8 cellular contexts compared by ENCODE assay signal in genomic region chr6:34674930-34675329, GRCh38. TPM values are rescaled to one million over a fixed set of nuclear protein-coding genes. Genes with fewer than 3 reads are reported as not detected.
DNase-seq lines count a peak whose midpoint lies in the region; ATAC-seq and TF ChIP-seq lines count a peak whose summit lies in the region.
"Not testable (repeated sequence)": the region's sequence is repeated elsewhere in the genome, so short reads cannot be mapped to it uniquely, and the experiment has no call there.

No MANE protein-coding gene starts in this region.

- H3K4me3 Mint-ChIP-seq in activated CD4-positive, alpha-beta T cell treated with anti-CD3 and anti-CD28 coated beads for 36 hours; activated naive CD4-positive, alpha-beta T cell treated with anti-CD3 and anti-CD28 coated beads, Interleukin-2, amount 50 U/mL, for 24 hours: not testable (repeated sequence)
- peak overlapping the region in 8 of 10 donors; percentile 19 to 88 (median 79) for H3K4me3 Mint-ChIP-seq in naive thymus-derived CD4-positive, alpha-beta T cell

- RAD21 ChIA-PET in HCT116 (lab: Charles Lee; ENCODE audit: low non-redundant PET in 1 of 2, low total read pairs in 2 of 2, uncharacterized antibody in 2 of 2, unreplicated experiment in 2 of 2), result interaction anchor here in 1 of 2 experiments (0.6 kb wide), 1 partner anchor 511 kb away, joined by 5 read pairs; no protein-coding TSS in a partner anchor

- not testable (repeated sequence) for ATAC-seq in HCT116; activated CD4-positive, alpha-beta T cell treated with anti-CD3 and anti-CD28 coated beads for 36 hours; naive thymus-derived CD4-positive, alpha-beta T cell

- peaks cover 60% of the 10 kb centered on the region for H3K4me1 Mint-ChIP-seq in activated CD4-positive, alpha-beta T cell treated with anti-CD3 and anti-CD28 coated beads for 36 hours
- H3K4me1 Mint-ChIP-seq in activated naive CD4-positive, alpha-beta T cell treated with anti-CD3 and anti-CD28 coated beads, Interleukin-2, amount 50 U/mL, for 24 hours, result peaks cover 76% of the 10 kb centered on the region
- H3K4me1 Mint-ChIP-seq in naive thymus-derived CD4-positive, alpha-beta T cell, result peaks cover 57 to 76% (median 72%) of the 10 kb centered on the region in 7 donors

- not testable (repeated sequence) for TF ChIP-seq RAD21 in HCT116 (IDR thresholded peaks at IDR 0.05; ENCODE audit: low read depth)

- peaks cover 10 to 87% (median 42%) of the 10 kb centered on the region in 11 experiments; a peak in 18 of 22 replicates for H4K20me1 ChIP-seq in BLaER1 treated with 17β-estradiol and CSF1 and Interleukin-3, amounts not matched to agents 10 nM and 100 nM
- H4K20me1 ChIP-seq in HCT116 (ENCODE audit: insufficient read depth); OCI-LY7 (ENCODE audit: insufficient read depth, low read length): not testable (repeated sequence)

- not testable (repeated sequence) for H3K9me3 ChIP-seq in BLaER1 treated with 17β-estradiol and CSF1 and Interleukin-3, amounts not matched to agents 10 nM and 100 nM (replicated peaks in 1 of 11); HCT116 (ENCODE audit: control insufficient read depth in 1 of 2, insufficient read depth in 1 of 2, low read depth in 1 of 2, low read length in 2 of 2); OCI-LY7 (ENCODE audit: low read length); effector memory CD4-positive, alpha-beta T cell (ENCODE audit: control insufficient read depth, low read length); naive thymus-derived CD4-positive, alpha-beta T cell (ENCODE audit: control insufficient read depth in 2 of 3, low read length in 3 of 3)

- H3K4me2 ChIP-seq in BLaER1 treated with 17β-estradiol and CSF1 and Interleukin-3, amounts not matched to agents 10 nM and 100 nM, result peak overlapping the region in 9 of 11 experiments; percentile 2 to 93 (median 51); a peak in 10 of 22 replicates
- H3K4me2 ChIP-seq in HCT116 (ENCODE audit: low read length) (0 out of 2 replicates have a peak overlapping the region, but pooled peaks have one; percentile 47), OCI-LY7 (ENCODE audit: low read length) (peak overlapping the region; percentile 75)

- H3K9me2 ChIP-seq in HCT116 (ENCODE audit: insufficient read depth); OCI-LY7 (ENCODE audit: insufficient read depth, low read length): not testable (repeated sequence)

- BruUV-seq in HCT116 (replicated peaks; lab: Mats Ljungman, UMichigan); OCI-LY7 (replicated peaks; lab: Mats Ljungman, UMichigan): not testable (repeated sequence)

- POLR2A ChIA-PET in HCT116 (lab: Charles Lee), result not testable (repeated sequence)
- POLR2A ChIA-PET in OCI-LY7 (lab: Charles Lee), result interaction anchor here (0.6 to 8.0 kb wide), 9 partner anchors 10 to 209 kb away, joined by 3 to 139 read pairs (median 7); partner anchors contain the start of genes ILRUN and PACSIN1
- POLR2A ChIA-PET in activated CD4-positive, alpha-beta T cell treated with anti-CD3 and anti-CD28 coated beads for 36 hours (lab: Charles Lee), result interaction anchor here (1.2 kb wide), 1 partner anchor 19 kb away, joined by 8 read pairs; no protein-coding TSS in a partner anchor
- POLR2A ChIA-PET in naive thymus-derived CD4-positive, alpha-beta T cell (lab: Charles Lee), result interaction anchor here (0.7 to 6.1 kb wide), 4 partner anchors 17 to 82 kb away, joined by 3 to 51 read pairs (median 26); partner anchors contain the start of genes ILRUN and SNRPC

- intact Hi-C loops in HCT116 (cut with micrococcal nuclease); naive thymus-derived CD4-positive, alpha-beta T cell (cut with micrococcal nuclease): not testable (repeated sequence)
- intact Hi-C loops in OCI-LY7 (cut with micrococcal nuclease; ENCODE audit: unreplicated experiment), result loop anchor here (1.0 to 10.0 kb wide), 5 partner anchors 19 to 440 kb away; partner anchors contain the start of genes ANKS1A, HMGA1, ILRUN and SNRPC
- intact Hi-C loops in activated CD4-positive, alpha-beta T cell treated with anti-CD3 and anti-CD28 coated beads for 36 hours (cut with DNase I, micrococcal nuclease), result loop anchor here (5.0 to 10.0 kb wide), 4 partner anchors 82 to 1040 kb away; partner anchors contain the start of genes ANKS1A (in 1 of the 2), SNRPC (in 1 of the 2) and TAF11 (in 1 of the 2)

- CTCF ChIA-PET in HCT116 (lab: Charles Lee); OCI-LY7 (lab: Charles Lee; ENCODE audit: unreplicated experiment); naive thymus-derived CD4-positive, alpha-beta T cell (lab: Charles Lee): not testable (repeated sequence)
- CTCF ChIA-PET in activated CD4-positive, alpha-beta T cell treated with anti-CD3 and anti-CD28 coated beads for 36 hours (lab: Charles Lee), result interaction anchor here (0.8 to 1.2 kb wide), 3 partner anchors 10 to 66 kb away, joined by 3 to 4 read pairs (median 3); no protein-coding TSS in a partner anchor

- TF ChIP-seq CTCF in GM12865 (IDR thresholded peaks at IDR 0.05; ENCODE audit: insufficient read depth, low read depth, low read length, missing control alignments); HCT116 (IDR thresholded peaks at IDR 0.05 in 2 of 3, conservative IDR thresholded peaks at IDR 0.05 in 1 of 3; ENCODE audit: borderline replicate concordance in 1 of 3, insufficient read depth in 1 of 3, low read depth in 2 of 3, low read length in 2 of 3): not testable (repeated sequence)
- TF ChIP-seq CTCF in OCI-LY7 (conservative IDR thresholded peaks at IDR 0.05; ENCODE audit: low read length), result peak; percentile 63

- H3K27ac ChIP-seq in BLaER1 treated with 17β-estradiol and CSF1 and Interleukin-3, amounts not matched to agents 10 nM and 100 nM; HCT116 (ENCODE audit: low read depth, low read length): not testable (repeated sequence)
- H3K27ac ChIP-seq in OCI-LY7 (ENCODE audit: low read depth, low read length, poor library complexity, severe bottlenecking), result peak overlapping the region; percentile 99
- H3K27ac ChIP-seq in effector memory CD4-positive, alpha-beta T cell (ENCODE audit: insufficient read depth, low read length, poor library complexity, severe bottlenecking), result peak overlapping the region; percentile 84
- H3K27ac ChIP-seq in naive thymus-derived CD4-positive, alpha-beta T cell (ENCODE audit: low read depth, low read length), result peak overlapping the region; percentile 75

- not testable (repeated sequence) for H3K4me3 ChIP-seq in BLaER1 treated with 17β-estradiol and CSF1 and Interleukin-3, amounts not matched to agents 10 nM and 100 nM; HCT116 (replicated peaks in 1 of 2; ENCODE audit: low read depth in 1 of 2, low read length in 2 of 2); effector memory CD4-positive, alpha-beta T cell (ENCODE audit: insufficient read depth, low read depth, low read length, poor library complexity, severe bottlenecking); naive thymus-derived CD4-positive, alpha-beta T cell (ENCODE audit: low read length)
- H3K4me3 ChIP-seq in GM12865 (ENCODE audit: low read depth, low read length) (peak overlapping the region; percentile 54), OCI-LY7 (ENCODE audit: low read depth, low read length, poor library complexity, severe bottlenecking) (peak overlapping the region; percentile 54)

- H3K27me3 Mint-ChIP-seq in activated CD4-positive, alpha-beta T cell treated with anti-CD3 and anti-CD28 coated beads for 36 hours; activated naive CD4-positive, alpha-beta T cell treated with anti-CD3 and anti-CD28 coated beads, Interleukin-2, amount 50 U/mL, for 24 hours; naive thymus-derived CD4-positive, alpha-beta T cell: not testable (repeated sequence)

- DNase-seq in GM12865 (ENCODE audit: low read depth), result peak; percentile 92
- not testable (repeated sequence) for DNase-seq in HCT116 (ENCODE audit: low read depth, low spot score); activated CD4-positive, alpha-beta T cell treated with anti-CD3 and anti-CD28 coated beads for 36 hours; effector memory CD4-positive, alpha-beta T cell; naive thymus-derived CD4-positive, alpha-beta T cell
- DNase-seq in OCI-LY7 (ENCODE audit: low spot score), result peak; percentile 93

- peaks cover 0 to 22% (median 14%) of the 10 kb centered on the region in 11 experiments; a peak in 18 of 22 replicates for H3K36me3 ChIP-seq in BLaER1 treated with 17β-estradiol and CSF1 and Interleukin-3, amounts not matched to agents 10 nM and 100 nM
- H3K36me3 ChIP-seq in HCT116 (ENCODE audit: control insufficient read depth in 1 of 2, insufficient read depth in 2 of 2, low read length in 2 of 2); effector memory CD4-positive, alpha-beta T cell (ENCODE audit: control insufficient read depth, insufficient read depth, low read length); naive thymus-derived CD4-positive, alpha-beta T cell (ENCODE audit: control insufficient read depth in 2 of 3, insufficient read depth in 3 of 3, low read length in 3 of 3): not testable (repeated sequence)
- peaks cover 41% of the 10 kb centered on the region for H3K36me3 ChIP-seq in OCI-LY7 (ENCODE audit: insufficient read depth, low read length)

- peaks cover 93% of the 10 kb centered on the region for H3K79me2 ChIP-seq in HCT116 (ENCODE audit: insufficient read depth, low read length)
- peaks cover 87% of the 10 kb centered on the region for H3K79me2 ChIP-seq in OCI-LY7 (ENCODE audit: insufficient read depth, low read depth, low read length)

- H3K27me3 ChIP-seq in BLaER1 treated with 17β-estradiol and CSF1 and Interleukin-3, amounts not matched to agents 10 nM and 100 nM; HCT116 (ENCODE audit: insufficient read depth, low read length); effector memory CD4-positive, alpha-beta T cell (replicated peaks; ENCODE audit: control insufficient read depth, insufficient read depth, low read length, poor library complexity, severe bottlenecking); naive thymus-derived CD4-positive, alpha-beta T cell (ENCODE audit: control insufficient read depth in 2 of 2, insufficient read depth in 2 of 2, low read length in 2 of 2): not testable (repeated sequence)

- not testable (repeated sequence) for H3K36me3 Mint-ChIP-seq in activated CD4-positive, alpha-beta T cell treated with anti-CD3 and anti-CD28 coated beads for 36 hours (ENCODE audit: low read depth); activated naive CD4-positive, alpha-beta T cell treated with anti-CD3 and anti-CD28 coated beads, Interleukin-2, amount 50 U/mL, for 24 hours; naive thymus-derived CD4-positive, alpha-beta T cell

- H3K4me1 ChIP-seq in BLaER1 treated with 17β-estradiol and CSF1 and Interleukin-3, amounts not matched to agents 10 nM and 100 nM, result peaks cover 38 to 67% (median 42%) of the 10 kb centered on the region in 10 experiments
- peaks cover 30 to 48% of the 10 kb centered on the region in 2 experiments for H3K4me1 ChIP-seq in HCT116 (ENCODE audit: control insufficient read depth in 1 of 2, insufficient read depth in 2 of 2, low read length in 2 of 2)
- peaks cover 93% of the 10 kb centered on the region for H3K4me1 ChIP-seq in OCI-LY7 (ENCODE audit: insufficient read depth, low read length, poor library complexity, severe bottlenecking)
- H3K4me1 ChIP-seq in effector memory CD4-positive, alpha-beta T cell (ENCODE audit: control insufficient read depth, insufficient read depth, low read length, poor library complexity, severe bottlenecking), result peaks cover 46% of the 10 kb centered on the region
- peaks cover 35 to 48% of the 10 kb centered on the region in 2 donors for H3K4me1 ChIP-seq in naive thymus-derived CD4-positive, alpha-beta T cell (ENCODE audit: control insufficient read depth in 2 of 2, insufficient read depth in 2 of 2, low read length in 2 of 2)

- not testable (repeated sequence) for TF ChIP-seq POLR2A in HCT116 (IDR thresholded peaks at IDR 0.05; ENCODE audit: borderline replicate concordance, extremely low read depth, insufficient read depth, insufficient read length)

- H3K9ac ChIP-seq in BLaER1 treated with 17β-estradiol and CSF1 and Interleukin-3, amounts not matched to agents 10 nM and 100 nM; HCT116 (ENCODE audit: low read length): not testable (repeated sequence)

- not testable (repeated sequence) for H3K9me3 Mint-ChIP-seq in activated CD4-positive, alpha-beta T cell treated with anti-CD3 and anti-CD28 coated beads for 36 hours (ENCODE audit: low read depth); activated naive CD4-positive, alpha-beta T cell treated with anti-CD3 and anti-CD28 coated beads, Interleukin-2, amount 50 U/mL, for 24 hours; naive thymus-derived CD4-positive, alpha-beta T cell

- H2AFZ ChIP-seq in HCT116 (ENCODE audit: low read depth, low read length, poor library complexity, severe bottlenecking); OCI-LY7 (ENCODE audit: low read length): not testable (repeated sequence)

- H3K27ac Mint-ChIP-seq in activated CD4-positive, alpha-beta T cell treated with anti-CD3 and anti-CD28 coated beads for 36 hours, result peak overlapping the region; percentile 93
- peak overlapping the region; percentile 89 for H3K27ac Mint-ChIP-seq in activated naive CD4-positive, alpha-beta T cell treated with anti-CD3 and anti-CD28 coated beads, Interleukin-2, amount 50 U/mL, for 24 hours
- peak overlapping the region in 8 of 9 donors; percentile 94 to 97 (median 96) for H3K27ac Mint-ChIP-seq in naive thymus-derived CD4-positive, alpha-beta T cell

RNA-seq across cellular contexts. Expression of gene ILRUN, which starts 21.6 kb away (rescaled TPM):
- total RNA-seq in HCT116 (2021; ENCODE audit: unreplicated experiment) (51.9 TPM), OCI-LY7 (2022) (77.6 and 82.7 TPM in 2 replicates)
- polyA plus RNA-seq in HCT116 (2012), result 32.0 and 35.1 TPM in 2 replicates
- total RNA-seq in OCI-LY7 (2014; rRNA removed; shearing (Covaris generic)), result 25.6 and 27.1 TPM in 2 replicates
- 10 to 100 TPM; 56.2 to 66.9 TPM for total RNA-seq in activated CD4-positive, alpha-beta T cell treated with anti-CD3 and anti-CD28 coated beads for 36 hours
- total RNA-seq in naive thymus-derived CD4-positive, alpha-beta T cell, result 10 to 100 TPM; 45.2 to 74.6 (median 53.7) TPM
- 1 to 10 TPM; 8.8 to 8.9 TPM for polyA plus RNA-seq in naive thymus-derived CD4-positive, alpha-beta T cell
